10 cellular contexts compared by ENCODE assay signal in the genomic region with DNA sequence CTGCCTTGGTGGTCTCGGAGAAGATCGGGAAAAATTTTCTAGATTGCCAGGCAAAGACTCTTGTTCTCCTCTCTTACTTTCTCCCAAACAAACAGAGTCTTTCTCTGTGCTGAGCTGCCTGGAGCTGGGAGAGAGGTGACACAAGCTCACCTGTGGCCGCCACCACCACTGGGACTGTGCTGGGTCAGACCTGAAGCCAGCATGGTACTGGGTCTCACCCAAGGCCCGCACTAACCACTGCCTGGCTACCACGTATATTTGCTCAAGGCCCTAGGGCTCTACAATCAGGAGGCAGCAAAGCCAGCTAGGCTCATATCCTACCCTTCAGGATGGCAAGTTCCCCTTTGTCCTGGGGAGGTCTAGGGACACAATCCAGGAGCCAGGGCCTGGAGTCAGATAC.
"Had no signal": no experiment of that assay in that cellular context is flagged by ENCODE, and none has a peak within 500 bp of the region (broad histone marks: within the 10 kb centered on the region; RNA-seq: fewer than 3 reads in every experiment).

No MANE protein-coding gene starts in this region.

- H3K4me2 ChIP-seq: GM23338 had no signal

- H3K4me3 Mint-ChIP-seq: GM23338, H9, HFFc6 had no signal

- DNase-seq: GM23248, GOT3, H7, H9, HCEC 1CT, HFFc6 had no signal

- H3K27ac Mint-ChIP-seq: GM23338, HFFc6 had no signal

- FAIRE-seq: H54 had no signal

- H2AFZ ChIP-seq: GM23248, GM23338 had no signal

- H3K9me3 ChIP-seq: HAP-1 had no signal

- H3K9ac ChIP-seq: GM23248 had no signal

- H3K36me3 ChIP-seq: HAP-1 had no signal

- H3K27ac ChIP-seq: GM23248 had no signal

- ATAC-seq: HCT116 had no signal

- H3K4me3 ChIP-seq: GM23248, GM23338, HAP-1 had no signal

- H3K4me1 ChIP-seq: HAP-1 had no signal
